In the genomic region with DNA sequence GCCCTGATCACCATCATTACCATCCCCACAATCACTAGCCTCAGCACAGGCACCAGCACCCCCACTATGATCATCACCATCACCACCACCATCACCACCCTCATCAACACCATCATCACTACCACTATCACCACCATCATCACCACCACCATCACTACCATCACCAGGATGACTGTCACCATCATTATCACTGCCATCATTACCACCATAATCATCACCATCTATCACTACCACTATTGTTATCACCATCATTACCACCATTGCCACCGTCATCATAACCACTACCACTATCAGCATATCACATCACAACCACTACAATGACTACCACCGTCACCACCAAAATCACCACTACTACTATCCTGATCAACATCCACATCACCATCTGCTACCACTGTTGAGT, we compare ENCODE assay signal across 18 cellular contexts. TPM values are rescaled to one million over a fixed set of nuclear protein-coding genes. Genes with fewer than 3 reads are reported as not detected.
A peak's percentile ranks its signal among the peaks of the same experiment; 100 is the strongest.
DNase-seq lines count a peak whose midpoint lies in the region; ATAC-seq, FAIRE-seq and TF ChIP-seq lines count a peak whose summit lies in the region.
"Had no signal": no experiment of that assay in that cellular context is flagged by ENCODE, and none has a peak within 500 bp of the region (broad histone marks: within the 10 kb centered on the region; RNA-seq: fewer than 3 reads in every experiment).

No MANE protein-coding gene starts in this region.

- H3K9me3 Mint-ChIP-seq in stimulated activated effector memory CD8-positive, alpha-beta T cell treated with anti-CD3 and anti-CD28 coated beads, Interleukin-12 subunit alpha, Interleukin-12 subunit beta, amount 100 ng/mL, for 72 hours = no peaks in the 10 kb centered on the region
- peaks cover 3% of the 10 kb centered on the region for H3K9me3 Mint-ChIP-seq in Calu3 (ENCODE audit: low read depth, unreplicated experiment)

- no peak overlapping the region for H3K27ac ChIP-seq in HEK293 (ENCODE audit: extremely low read depth, low read depth, low read length)
- H3K27ac ChIP-seq in K562 (ENCODE audit: extremely low read depth, low read depth, low read length) = no peak overlapping the region
- H3K27ac ChIP-seq in osteoblast (ENCODE audit: low read depth, low read length) = no peak overlapping the region

- TF ChIP-seq POLR2A in K562 (conservative IDR thresholded peaks at IDR 0.05) = no peak

- H3K4me3 ChIP-seq in HEK293 (ENCODE audit: low read depth, low read length) (no peak overlapping the region), K562 (no peak overlapping the region), osteoblast (ENCODE audit: insufficient read depth, low read length) (no peak overlapping the region)
- H3K4me3 ChIP-seq: GM12878, GM23338, HAP-1 had no signal

- no peak overlapping the region for H3K4me2 ChIP-seq in K562 (ENCODE audit: insufficient read depth, low read length)
- H3K4me2 ChIP-seq in osteoblast (ENCODE audit: insufficient read depth, low read length) = no peak overlapping the region
- H3K4me2 ChIP-seq: GM23338 had no signal

- no peak overlapping the region for H3K27ac Mint-ChIP-seq in stimulated activated effector memory CD8-positive, alpha-beta T cell treated with anti-CD3 and anti-CD28 coated beads, Interleukin-12 subunit alpha, Interleukin-12 subunit beta, amount 100 ng/mL, for 72 hours
- H3K27ac Mint-ChIP-seq in Calu3 (ENCODE audit: unreplicated experiment) = no peak overlapping the region
- H3K27ac Mint-ChIP-seq: CD4-positive, alpha-beta memory T cell; GM23338 had no signal

- H3K9me3 ChIP-seq in HEK293 (ENCODE audit: control insufficient read depth, insufficient read depth, low read depth, low read length) (no peaks in the 10 kb centered on the region), K562 (replicated peaks; ENCODE audit: control insufficient read depth, insufficient read depth, low read depth, low read length) (no peaks in the 10 kb centered on the region), osteoblast (ENCODE audit: low read depth, low read length) (no peaks in the 10 kb centered on the region)
- H3K9me3 ChIP-seq: Caco-2 had no signal

- H3K27me3 Mint-ChIP-seq in Calu3 (ENCODE audit: unreplicated experiment) = peaks cover 19% of the 10 kb centered on the region

- FAIRE-seq in K562 (lab: Jason Lieb, UNC) = no peak
- FAIRE-seq: D721Med, H54 had no signal

- H4K20me1 ChIP-seq in K562 (replicated peaks; ENCODE audit: control insufficient read depth, insufficient read depth, low read length) (peaks cover 9% of the 10 kb centered on the region; the same call in 1 of the 2 replicates), osteoblast (ENCODE audit: insufficient read depth, low read length) (no peaks in the 10 kb centered on the region)

- H3K4me3 Mint-ChIP-seq in stimulated activated effector memory CD8-positive, alpha-beta T cell treated with anti-CD3 and anti-CD28 coated beads, Interleukin-12 subunit alpha, Interleukin-12 subunit beta, amount 100 ng/mL, for 72 hours = no peak overlapping the region
- H3K4me3 Mint-ChIP-seq in Calu3 (ENCODE audit: low read depth, unreplicated experiment) = no peak overlapping the region
- H3K4me3 Mint-ChIP-seq: CD4-positive, alpha-beta memory T cell; GM23338 had no signal

- TF ChIP-seq CTCF in HEK293 (tag by site-specific recombination; IDR thresholded peaks at IDR 0.05) (no peak), K562 (IDR thresholded peaks at IDR 0.05 in 2 of 3, conservative IDR thresholded peaks at IDR 0.05 in 1 of 3; ENCODE audit: insufficient read depth in 2 of 3, low read depth in 1 of 3, low read length in 3 of 3) (no peak), osteoblast (IDR thresholded peaks at IDR 0.05; ENCODE audit: extremely low read depth, low read depth, low read length) (no peak), Calu3 (IDR thresholded peaks at IDR 0.05; ENCODE audit: unreplicated experiment) (no peak)

- in situ Hi-C loops in K562 (cut with MboI) = no loop called here

- POLR2A ChIA-PET in HEK293 (lab: Yijun Ruan, JAX) (no interaction called here), K562 (lab: Yijun Ruan, JAX) (no interaction called here)

- no peaks in the 10 kb centered on the region for H3K4me1 ChIP-seq in HEK293 (ENCODE audit: control insufficient read depth, insufficient read depth, low read length)
- H3K4me1 ChIP-seq in K562 (replicated peaks in 1 of 2; ENCODE audit: control insufficient read depth in 2 of 2, insufficient read depth in 2 of 2, low read length in 2 of 2) = peaks cover 0 to 5% of the 10 kb centered on the region in 2 experiments; a peak in 1 of 5 replicates
- no peaks in the 10 kb centered on the region for H3K4me1 ChIP-seq in osteoblast (ENCODE audit: insufficient read depth, low read length)
- H3K4me1 ChIP-seq: Caco-2, HAP-1 had no signal

- no peak for TF ChIP-seq RAD21 in K562 (CRISPR knock-in tag; conservative IDR thresholded peaks at IDR 0.05 in 1 of 2, IDR thresholded peaks at IDR 0.05 in 1 of 2)

- H3K4me1 Mint-ChIP-seq in stimulated activated effector memory CD8-positive, alpha-beta T cell treated with anti-CD3 and anti-CD28 coated beads, Interleukin-12 subunit alpha, Interleukin-12 subunit beta, amount 100 ng/mL, for 72 hours = no peaks in the 10 kb centered on the region
- no peaks in the 10 kb centered on the region for H3K4me1 Mint-ChIP-seq in Calu3 (ENCODE audit: low read depth, unreplicated experiment)
- H3K4me1 Mint-ChIP-seq: CD4-positive, alpha-beta memory T cell had no signal

- H3K36me3 ChIP-seq in HEK293 (ENCODE audit: control insufficient read depth in 2 of 2, insufficient read depth in 1 of 2, low read length in 2 of 2) (no peaks in the 10 kb centered on the region), K562 (ENCODE audit: control insufficient read depth, insufficient read depth, low read length) (no peaks in the 10 kb centered on the region), osteoblast (ENCODE audit: insufficient read depth, low read length) (no peaks in the 10 kb centered on the region)
- H3K36me3 ChIP-seq: HAP-1 had no signal

- CTCF ChIA-PET in HEK293 (lab: Yijun Ruan, JAX) (interaction anchor here (0.7 kb wide), 1 partner anchor 332 kb away, joined by 5 read pairs; no protein-coding TSS in a partner anchor), K562 (lab: Yijun Ruan, JAX; ENCODE audit: low intra/inter-chr PET ratio) (no interaction called here), Calu3 (lab: Charles Lee) (no interaction called here)

- H3K79me2 ChIP-seq in K562 (ENCODE audit: control insufficient read depth, insufficient read depth, low read length) (no peaks in the 10 kb centered on the region), osteoblast (ENCODE audit: insufficient read depth, low read length) (no peaks in the 10 kb centered on the region)

- no TSS peak for BruUV-seq in K562 (replicated peaks; lab: Mats Ljungman, UMichigan)
- no TSS peak for BruUV-seq in Calu3 (replicated peaks; lab: Mats Ljungman, UMichigan)

- no peak for ATAC-seq in K562
- ATAC-seq in stimulated activated effector memory CD8-positive, alpha-beta T cell treated with anti-CD3 and anti-CD28 coated beads, Interleukin-12 subunit alpha, Interleukin-12 subunit beta, amount 100 ng/mL, for 72 hours = peak; percentile 9
- ATAC-seq: GM12878, GM23338 had no signal

- H3K27me3 ChIP-seq in K562 (ENCODE audit: control insufficient read depth in 2 of 2, insufficient read depth in 2 of 2, low read length in 2 of 2) = peaks cover 42 to 76% of the 10 kb centered on the region in 2 experiments
- H3K27me3 ChIP-seq in osteoblast (ENCODE audit: insufficient read depth, low read length) = peaks cover 24% of the 10 kb centered on the region

- no peak overlapping the region for H3K9ac ChIP-seq in K562 (ENCODE audit: insufficient read depth in 1 of 2, low read depth in 2 of 2, low read length in 2 of 2)

- no peak for DNase-seq in K562 (ENCODE audit: extremely low read depth in 1 of 4, low spot score in 3 of 4)
- peak; percentile 73 for DNase-seq in osteoblast (ENCODE audit: insufficient read length, low spot score, missing footprints)
- DNase-seq in stimulated activated effector memory CD8-positive, alpha-beta T cell treated with anti-CD3 and anti-CD28 coated beads, Interleukin-12 subunit alpha, Interleukin-12 subunit beta, amount 100 ng/mL, for 72 hours (ENCODE audit: low spot score in 2 of 2) = no peak
- no peak for DNase-seq in Calu3
- DNase-seq in iPS-NIHi11 (ENCODE audit: low spot score) = no peak
- DNase-seq: C1 segment of cervical spinal cord; Caco-2; CD4-positive, alpha-beta memory T cell; DMS 273 treated with DMSO at 0.1 percent for 48 hours; DMS79; EL; GDM1 had no signal

- no peaks in the 10 kb centered on the region for H3K9me1 ChIP-seq in K562 (ENCODE audit: control insufficient read depth, insufficient read depth, low read length)

- intact Hi-C loops in K562 (cut with micrococcal nuclease) (no loop called here), Calu3 (cut with micrococcal nuclease; ENCODE audit: unreplicated experiment) (no loop called here)

- no peaks in the 10 kb centered on the region for H3K36me3 Mint-ChIP-seq in stimulated activated effector memory CD8-positive, alpha-beta T cell treated with anti-CD3 and anti-CD28 coated beads, Interleukin-12 subunit alpha, Interleukin-12 subunit beta, amount 100 ng/mL, for 72 hours
- H3K36me3 Mint-ChIP-seq in Calu3 (ENCODE audit: insufficient read depth, unreplicated experiment) = peaks cover 5% of the 10 kb centered on the region
- H3K36me3 Mint-ChIP-seq: CD4-positive, alpha-beta memory T cell had no signal

- no peak for TF ChIP-seq EP300 in K562 (IDR thresholded peaks at IDR 0.05; ENCODE audit: low read length)

- WGBS in K562 (ENCODE audit: insufficient coverage, low coverage, missing lambda C conversion rate) = 7% methylated on average over 2 of the region's 2 CpGs

- H2AFZ ChIP-seq in K562 (ENCODE audit: low read depth, low read length) (no peak overlapping the region), osteoblast (ENCODE audit: low read length) (no peak overlapping the region)
- H2AFZ ChIP-seq: GM23338 had no signal

RNA-seq across cellular contexts. Expression of gene CASZ1, which starts 57.3 kb away (rescaled TPM):
- 1.3 and 4.2 TPM in 2 replicates for total RNA-seq in K562 (2011; cell fraction: chromatin; rRNA removed; ENCODE audit: low replicate concordance)
- 2.4 and 2.7 TPM in 2 replicates for total RNA-seq in K562 (2011; cell fraction: nucleolus; rRNA removed)
- 2.3 and 3.1 TPM in 2 replicates for total RNA-seq in K562 (2011; cell fraction: nucleoplasm; rRNA removed)
- total RNA-seq in K562 (2014; rRNA removed) (1.1 and 2.2 TPM in 2 replicates), K562 (2014; rRNA removed; fragmentation: Illumina TruSeq; extraction: Trizol) (0.19 and 0.22 TPM in 2 replicates), K562 (2015; rRNA removed; fragmentation: Illumina TruSeq; extraction: Trizol) (0.64 and 0.87 TPM in 2 replicates), K562 (2021) (2.4 and 2.8 TPM in 2 replicates), osteoblast (0.36 and 0.59 TPM in 2 replicates), Calu3 (2022) (12.6 and 16.5 TPM in 2 replicates)
- polyA plus RNA-seq in K562 (2011; rRNA removed) (0.52 and 1.5 TPM in 2 replicates), K562 (2014; fragmentation: Illumina TruSeq; extraction: Trizol) (0.65 and 1.00 TPM in 2 replicates), K562 (2014; fragmentation: Nextera tagmentation; extraction: Ambion mirVana) (under 1 TPM in 1 of 2 experiments, not detected in 1; 0.01 TPM), K562 (2014; rRNA removed) (3.1 and 4.0 TPM in 2 replicates)
- 1.1 and 1.2 TPM in 2 replicates for polyA plus RNA-seq in K562 (2011; cell fraction: cytosol; rRNA removed)
- 2.4 and 3.4 TPM in 2 replicates for polyA plus RNA-seq in K562 (2011; cell fraction: nucleus; rRNA removed)
- polyA plus RNA-seq in K562 (2012) = 0.77 and 2.0 TPM in 2 replicates
- polyA minus RNA-seq in K562 (2011; rRNA and poly(A)+ RNA removed) = 0.53 and 0.69 TPM in 2 replicates
- 0.38 and 1.0 TPM in 2 replicates for polyA minus RNA-seq in K562 (2011; cell fraction: cytosol; rRNA and poly(A)+ RNA removed)
- polyA minus RNA-seq in K562 (2011; cell fraction: nucleus; rRNA and poly(A)+ RNA removed) = 1.9 and 2.1 TPM in 2 replicates
